ENCODE assay signal across 8 cellular contexts in the genomic region with DNA sequence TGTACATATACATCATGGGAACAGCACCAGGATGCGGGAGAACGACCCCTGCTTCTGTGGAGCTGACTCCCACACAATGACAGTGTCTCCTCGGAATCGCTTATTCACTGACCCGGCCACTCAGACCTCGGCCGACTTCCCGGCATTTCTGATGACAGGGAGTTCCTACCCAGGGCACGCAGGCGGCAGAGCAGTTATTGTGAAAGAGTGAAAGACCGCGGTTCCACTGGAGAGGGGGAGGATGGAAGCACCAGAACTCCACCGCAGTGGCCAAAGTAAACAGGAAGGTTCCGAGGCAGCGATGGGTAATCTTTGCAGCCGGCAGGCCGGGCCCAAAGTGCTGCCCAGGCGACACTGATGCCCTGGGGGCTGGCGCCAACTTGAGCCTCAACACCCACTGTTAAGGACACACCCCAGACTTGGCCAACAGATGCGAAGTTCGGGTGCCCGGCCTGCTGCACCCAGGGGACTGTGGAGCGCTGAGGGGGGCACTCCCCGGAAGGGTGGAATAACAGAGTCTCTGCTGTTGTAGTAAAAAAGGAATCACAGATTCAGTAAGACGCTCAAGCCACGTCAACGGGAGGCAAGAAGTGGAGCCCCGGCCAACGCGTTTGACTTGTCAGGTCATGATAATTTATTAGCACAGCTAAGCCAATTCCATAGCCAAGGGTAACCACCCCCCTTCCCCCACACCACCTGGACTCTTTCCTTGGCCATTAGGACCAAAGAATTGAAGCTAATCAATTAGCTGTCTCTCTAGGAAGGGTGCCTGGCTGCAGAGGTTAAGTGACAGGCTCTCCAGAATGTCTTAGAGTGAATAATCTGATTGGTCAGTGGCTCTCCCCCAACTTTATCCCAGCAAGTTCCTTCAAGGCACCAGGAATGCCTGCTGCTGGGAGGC. TPM values are rescaled to one million over a fixed set of nuclear protein-coding genes. Genes with fewer than 3 reads are reported as not detected.
DNase-seq lines count a peak whose midpoint lies in the region; ATAC-seq and TF ChIP-seq lines count a peak whose summit lies in the region.

No MANE protein-coding gene starts in this region.

- ATAC-seq in GM21381 (IDR thresholded peaks at IDR 0.05; ENCODE audit: unreplicated experiment) (no peak), T-cell (replicated peaks in 1 of 4) (no peak)
- ATAC-seq in effector memory CD8-positive, alpha-beta T cell (replicated peaks): no peak

- H3K4me1 Mint-ChIP-seq in glutamatergic neuron (ENCODE audit: low read depth, unreplicated experiment) (peaks cover 82% of the 10 kb centered on the region), osteocyte (ENCODE audit: unreplicated experiment) (peaks cover 76% of the 10 kb centered on the region), T-cell (peaks cover 66 to 93% (median 81%) of the 10 kb centered on the region in 3 donors)
- peaks cover 55 to 62% of the 10 kb centered on the region in 2 donors for H3K4me1 Mint-ChIP-seq in effector memory CD8-positive, alpha-beta T cell (ENCODE audit: low read depth in 2 of 2)

- DNase-seq in HPDE6-E6E7 (ENCODE audit: extremely low spot score) (peak; percentile 69), glutamatergic neuron (no peak), osteocyte (ENCODE audit: extremely low spot score, unreplicated experiment) (no peak), NCI-H1105 (lab: John Stamatoyannopoulos, UW) (no peak), T-cell (no peak)
- DNase-seq in effector memory CD8-positive, alpha-beta T cell: no peak

- no peaks in the 10 kb centered on the region for H3K36me3 Mint-ChIP-seq in glutamatergic neuron (ENCODE audit: unreplicated experiment)
- peaks cover 12% of the 10 kb centered on the region for H3K36me3 Mint-ChIP-seq in osteocyte (ENCODE audit: unreplicated experiment)
- peaks cover 24% of the 10 kb centered on the region for H3K36me3 Mint-ChIP-seq in effector memory CD8-positive, alpha-beta T cell (ENCODE audit: insufficient read depth)
- peaks cover 17% of the 10 kb centered on the region for H3K36me3 Mint-ChIP-seq in T-cell

- POLR2A ChIA-PET in T-cell (lab: Charles Lee): no interaction called here

- H3K27ac ChIP-seq in VCaP: peak overlapping the region; percentile 86

- CTCF ChIA-PET in T-cell (lab: Charles Lee): no interaction called here

- TF ChIP-seq CTCF in VCaP (conservative IDR thresholded peaks at IDR 0.05): no peak
- no peak for TF ChIP-seq CTCF in glutamatergic neuron (IDR thresholded peaks at IDR 0.05; ENCODE audit: partially characterized antibody, unreplicated experiment)
- no peak for TF ChIP-seq CTCF in osteocyte (IDR thresholded peaks at IDR 0.05)

- H3K27me3 Mint-ChIP-seq in glutamatergic neuron (ENCODE audit: unreplicated experiment): peaks cover 22% of the 10 kb centered on the region
- no peaks in the 10 kb centered on the region for H3K27me3 Mint-ChIP-seq in osteocyte (ENCODE audit: unreplicated experiment)
- H3K27me3 Mint-ChIP-seq in effector memory CD8-positive, alpha-beta T cell: no peaks in the 10 kb centered on the region
- H3K27me3 Mint-ChIP-seq in T-cell: no peaks in the 10 kb centered on the region

- H3K27ac Mint-ChIP-seq in glutamatergic neuron (ENCODE audit: unreplicated experiment) (peak overlapping the region; percentile 62), osteocyte (ENCODE audit: unreplicated experiment) (peak overlapping the region; percentile 97), T-cell (no peak overlapping the region)
- peak overlapping the region in 1 of 2 donors; percentile 35 for H3K27ac Mint-ChIP-seq in effector memory CD8-positive, alpha-beta T cell

- H3K9me3 Mint-ChIP-seq in glutamatergic neuron (ENCODE audit: unreplicated experiment): peaks cover 16% of the 10 kb centered on the region
- no peaks in the 10 kb centered on the region for H3K9me3 Mint-ChIP-seq in osteocyte (ENCODE audit: unreplicated experiment)
- H3K9me3 Mint-ChIP-seq in effector memory CD8-positive, alpha-beta T cell: no peaks in the 10 kb centered on the region
- no peaks in the 10 kb centered on the region for H3K9me3 Mint-ChIP-seq in T-cell

- H3K4me3 Mint-ChIP-seq in glutamatergic neuron (ENCODE audit: unreplicated experiment) (peak overlapping the region; percentile 69), osteocyte (ENCODE audit: unreplicated experiment) (peak overlapping the region; percentile 69), T-cell (no peak overlapping the region)
- no peak overlapping the region for H3K4me3 Mint-ChIP-seq in effector memory CD8-positive, alpha-beta T cell

RNA-seq across cellular contexts. Expression of a gene that starts 5.8 kb away (rescaled TPM):
- total RNA-seq in glutamatergic neuron (ENCODE audit: unreplicated experiment): 52.9 TPM
- 65.8 and 68.8 TPM in 2 replicates for total RNA-seq in osteocyte
- total RNA-seq in T-cell: 10 to 100 TPM; 31.4 to 59.8 (median 57.2) TPM

RNA-seq across cellular contexts. Expression of a gene that starts 59.5 kb away (rescaled TPM):
- total RNA-seq in glutamatergic neuron (ENCODE audit: unreplicated experiment) (not detected), osteocyte (not detected in 2 replicates), T-cell (1 to 10 TPM in 2 of 5 donors, under 1 TPM in 3; 0.16 to 2.7 (median 0.63) TPM)

Comparison
In these comparisons a context has a peak if more than half of its experiments do, and no peak if none do; other contexts are left out.
1. H3K27ac Mint-ChIP-seq: peak in glutamatergic neuron (single experiment) and osteocyte (single experiment); none in T-cell (0 of 2).
2. H3K4me3 Mint-ChIP-seq: peak in glutamatergic neuron (single experiment) and osteocyte (single experiment); none in effector memory CD8-positive, alpha-beta T cell (0 of 2) and T-cell (0 of 3).